19 cellular contexts compared by ENCODE assay signal in the genomic region with DNA sequence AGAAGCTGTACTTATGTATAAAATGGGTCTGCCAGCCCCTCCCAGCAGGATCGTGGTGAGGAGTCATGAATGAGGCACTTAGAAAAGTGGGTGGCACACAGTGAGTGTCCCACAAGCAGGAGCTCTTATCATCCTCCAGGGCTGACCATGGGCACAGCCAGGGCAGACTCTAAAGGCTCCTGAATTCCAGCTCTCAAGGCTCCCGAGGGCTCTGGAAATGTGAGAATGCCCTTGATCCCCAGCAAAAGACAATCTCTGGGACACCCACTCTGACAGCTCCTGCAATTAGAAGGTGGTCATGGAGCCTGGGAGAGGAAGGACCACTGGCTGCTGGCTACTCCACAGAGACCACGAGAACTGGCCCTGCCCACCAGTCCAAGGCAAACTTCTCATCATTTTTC. TPM values are rescaled to one million over a fixed set of nuclear protein-coding genes. Genes with fewer than 3 reads are reported as not detected.
DNase-seq lines count a peak whose midpoint lies in the region; ATAC-seq, FAIRE-seq and TF ChIP-seq lines count a peak whose summit lies in the region.
"Had no signal": no experiment of that assay in that cellular context is flagged by ENCODE, and none has a peak within 500 bp of the region (broad histone marks: within the 10 kb centered on the region; RNA-seq: fewer than 3 reads in every experiment).

No MANE protein-coding gene starts in this region.

- TF ChIP-seq EP300 in upper lobe of left lung (IDR thresholded peaks at IDR 0.05): no peak

- H3K4me1 ChIP-seq in upper lobe of left lung: peaks cover 0 to 33% (median 17%) of the 10 kb centered on the region in 4 donors

- WGBS in upper lobe of left lung, 2 donors: 54 to 73% methylated on average over 3 of the region's 3 CpGs

- TF ChIP-seq POLR2A in upper lobe of left lung (IDR thresholded peaks at IDR 0.05) (peak in 1 of 4 donors; percentile 45), H54 (IDR thresholded peaks at IDR 0.05; ENCODE audit: low read depth, low read length) (no peak)

- FAIRE-seq in H54 (lab: Jason Lieb, UNC) (no peak), GM19239 (lab: Jason Lieb, UNC) (no peak)
- FAIRE-seq: K562 had no signal

- peak overlapping the region in 2 of 4 donors; percentile 53 to 86 for H3K27ac ChIP-seq in upper lobe of left lung

- H3K27me3 ChIP-seq in upper lobe of left lung: no peaks in the 10 kb centered on the region

- TF ChIP-seq CTCF in foreskin fibroblast (IDR thresholded peaks at IDR 0.05; ENCODE audit: low read depth, low read length) (no peak), upper lobe of left lung (IDR thresholded peaks at IDR 0.05) (no peak)

- H3K4me3 ChIP-seq in foreskin fibroblast (ENCODE audit: low read depth in 1 of 2, low read length in 2 of 2) (peak overlapping the region; percentile 68 to 87), upper lobe of left lung (peak overlapping the region in 3 of 4 donors; percentile 59 to 65 (median 61))
- H3K4me3 ChIP-seq: K562 had no signal

- H3K36me3 ChIP-seq in upper lobe of left lung: no peaks in the 10 kb centered on the region

- ATAC-seq in upper lobe of left lung (ENCODE audit: low FRiP score in 2 of 2): no peak
- ATAC-seq: activated CD4-positive, alpha-beta T cell treated with anti-CD3 and anti-CD28 coated beads for 36 hours; HCT116; K562; stimulated activated naive B cell treated with anti-CD40 and anti-IgM and Interleukin-4, amounts not matched to agents 10 μg/mL and 1 μg/mL and 100 μg/mL, for 72 hours had no signal

- DNase-seq in LHCN-M2 (ENCODE audit: low read depth) (peak; percentile 13), foreskin fibroblast (no peak), myocyte (ENCODE audit: low read depth) (peak; percentile 63), upper lobe of left lung (peak in 1 of 2 donors; percentile 49), RKO (ENCODE audit: low spot score) (no peak), H54 (ENCODE audit: insufficient read length, low spot score) (no peak), GM19239 (ENCODE audit: insufficient read length, low spot score) (no peak)
- DNase-seq: activated CD4-positive, alpha-beta T cell treated with anti-CD3 and anti-CD28 coated beads for 36 hours; activated T-cell treated with anti-CD3 and anti-CD28 coated beads, Interleukin-2, amount 50 U/mL, for 24 hours; CD4-positive, CD25-positive, alpha-beta regulatory T cell; DMS79; NCI-H1105 treated with DMSO at 0.1 percent for 48 hours; NCI-H2227 treated with DMSO at 0.1 percent for 48 hours; SHP77; stimulated activated naive B cell treated with anti-CD40 and anti-IgM and Interleukin-4, amounts not matched to agents 10 μg/mL and 1 μg/mL and 100 μg/mL, for 72 hours had no signal

- no peaks in the 10 kb centered on the region for H3K9me3 ChIP-seq in upper lobe of left lung

RNA-seq across cellular contexts. Expression of a gene that starts 1.6 kb away (rescaled TPM):
- total RNA-seq in LHCN-M2 (2014; rRNA removed) (0.23 and 0.64 TPM in 2 replicates), myocyte (21.5 and 25.2 TPM in 2 replicates), upper lobe of left lung (10 to 100 TPM in 4 of 6 donors, 1 to 10 TPM in 2; 8.5 to 24.3 (median 13.2) TPM)
- 1.7 TPM for polyA plus RNA-seq in LHCN-M2 (2012)
- 13.8 TPM for polyA plus RNA-seq in myocyte (2012)
- total RNA-seq: CD4-positive, CD25-positive, alpha-beta regulatory T cell had no signal

RNA-seq across cellular contexts. Expression of a gene that starts 20.1 kb away (rescaled TPM):
- not detected in 2 replicates for total RNA-seq in LHCN-M2 (2014; rRNA removed)
- not detected for polyA plus RNA-seq in LHCN-M2 (2012)
- not detected in 2 replicates for total RNA-seq in myocyte
- polyA plus RNA-seq in myocyte (2012): not detected
- under 1 TPM in 1 of 6 donors, not detected in 5; 0.24 TPM for total RNA-seq in upper lobe of left lung
- total RNA-seq: activated CD4-positive, alpha-beta T cell treated with anti-CD3 and anti-CD28 coated beads for 36 hours; CD4-positive, CD25-positive, alpha-beta regulatory T cell; cerebellum had no signal
- polyA plus RNA-seq: CD4-positive, CD25-positive, alpha-beta regulatory T cell; neural cell had no signal

Comparison
In these comparisons a context has a peak if more than half of its experiments do, and no peak if none do; other contexts are left out.
1. DNase-seq: peak in LHCN-M2 (single experiment) and myocyte (single experiment); none in foreskin fibroblast (0 of 2), RKO (single experiment), H54 (single experiment) and GM19239 (single experiment).